8 cellular contexts compared by ENCODE assay signal in the genomic region with DNA sequence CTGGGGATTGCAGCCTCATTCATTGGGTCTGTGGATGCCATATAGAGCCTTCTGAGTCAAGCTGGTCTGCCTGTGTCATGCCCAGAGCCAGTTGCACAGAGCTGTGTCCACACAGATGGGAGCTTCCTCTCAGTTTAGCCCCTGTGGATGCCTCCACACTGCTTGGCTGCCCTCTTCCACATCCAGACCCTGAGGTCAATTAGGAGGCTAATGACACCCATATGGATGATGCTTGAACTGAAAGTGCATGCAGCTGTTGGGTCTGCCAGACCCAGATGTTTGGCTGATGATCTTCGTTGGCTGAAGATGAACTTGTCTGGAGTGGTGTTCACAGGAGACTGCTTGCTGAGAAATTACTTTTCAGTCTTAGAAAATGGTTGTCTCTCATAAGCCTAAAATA.
"Had no signal": no experiment of that assay in that cellular context is flagged by ENCODE, and none has a peak within 500 bp of the region (broad histone marks: within the 10 kb centered on the region; RNA-seq: fewer than 3 reads in every experiment).

No MANE protein-coding gene starts in this region.

- H3K9ac ChIP-seq: GM23248 had no signal

- H3K27ac ChIP-seq: GM23248, HL-60 had no signal

- H3K36me3 ChIP-seq: HAP-1 had no signal

- H3K4me3 ChIP-seq: GM23248, HAP-1 had no signal

- H2AFZ ChIP-seq: GM23248 had no signal

- ATAC-seq: HCT116, HepG2 had no signal

- H3K9me3 ChIP-seq: HAP-1 had no signal

- H3K4me1 ChIP-seq: HAP-1 had no signal

- DNase-seq: GM23248, GOT3, H7, HFFc6 had no signal
